17 cellular contexts compared by ENCODE assay signal in the genomic region with DNA sequence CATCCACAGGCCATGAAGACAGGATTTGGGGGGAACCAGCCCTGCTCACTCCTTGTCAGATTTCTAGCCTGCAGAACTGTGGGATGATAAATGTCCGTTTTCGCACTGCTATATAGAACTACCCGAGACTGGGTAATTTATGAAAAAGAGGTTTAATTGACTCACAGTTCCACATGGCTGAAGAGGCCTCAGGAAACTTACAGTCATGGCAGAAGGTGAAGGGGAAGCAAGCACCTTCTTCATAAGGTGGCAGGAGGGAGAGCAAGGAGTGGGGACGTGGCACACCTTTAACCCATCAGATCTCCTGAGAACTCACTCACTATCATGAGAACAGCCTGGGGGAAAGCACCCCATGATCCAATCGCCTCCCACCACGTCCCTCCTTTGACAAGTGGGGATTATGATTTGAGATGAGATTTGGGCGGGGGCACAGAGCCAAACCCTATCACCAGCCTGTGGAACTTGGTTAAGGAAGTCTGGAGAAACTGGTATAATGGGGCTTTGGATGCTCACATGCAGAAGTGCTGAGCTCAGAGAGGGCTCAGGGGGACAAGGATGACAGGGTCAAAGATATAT. TPM values are rescaled to one million over a fixed set of nuclear protein-coding genes. Genes with fewer than 3 reads are reported as not detected.
DNase-seq lines count a peak whose midpoint lies in the region; ATAC-seq and TF ChIP-seq lines count a peak whose summit lies in the region.
"Had no signal": no experiment of that assay in that cellular context is flagged by ENCODE, and none has a peak within 500 bp of the region (broad histone marks: within the 10 kb centered on the region; RNA-seq: fewer than 3 reads in every experiment).

No MANE protein-coding gene starts in this region.

- no peaks in the 10 kb centered on the region for H3K79me2 ChIP-seq in H9 (ENCODE audit: insufficient read depth, low read length)

- H3K14ac ChIP-seq in H9 (ENCODE audit: insufficient read depth, low read length) (no peak overlapping the region), neuronal stem cell (ENCODE audit: low read length) (peak overlapping the region; percentile 10)

- no peak for ATAC-seq in GM18519 (IDR thresholded peaks at IDR 0.05; ENCODE audit: low FRiP score, unreplicated experiment)

- H3K27me3 ChIP-seq in H9 (ENCODE audit: insufficient read depth, low read length) (no peaks in the 10 kb centered on the region), neuronal stem cell (ENCODE audit: control insufficient read depth in 3 of 3, insufficient read depth in 3 of 3, low read depth in 1 of 3, low read length in 3 of 3) (no peaks in the 10 kb centered on the region), thyroid gland (no peaks in the 10 kb centered on the region), WERI-Rb-1 (ENCODE audit: insufficient read depth, low read depth, severe bottlenecking) (peaks cover 65% of the 10 kb centered on the region)
- H3K27me3 ChIP-seq: Peyer's patch had no signal

- no peak overlapping the region for H3K27ac Mint-ChIP-seq in activated CD4-positive, alpha-beta T cell treated with anti-CD3 and anti-CD28 coated beads, Interleukin-2, amount 10 ng/mL, durations not matched to agents 24 days and 14 days
- no peak overlapping the region for H3K27ac Mint-ChIP-seq in H9

- H2BK5ac ChIP-seq in H9 (ENCODE audit: insufficient read length, low read length) (no peak overlapping the region), neuronal stem cell (ENCODE audit: low read length) (no peak overlapping the region)

- H3K18ac ChIP-seq in H9 (ENCODE audit: insufficient read length, low read depth, low read length) (no peak overlapping the region), neuronal stem cell (ENCODE audit: low read length) (no peak overlapping the region)

- no peak overlapping the region for H4K91ac ChIP-seq in H9 (ENCODE audit: insufficient read length, low read depth, low read length)
- no peak overlapping the region for H4K91ac ChIP-seq in neuronal stem cell (ENCODE audit: low read depth, low read length, poor library complexity)

- intact Hi-C loops in activated CD4-positive, alpha-beta T cell treated with anti-CD3 and anti-CD28 coated beads, Interleukin-2, amount 10 ng/mL, durations not matched to agents 24 days and 14 days (cut with micrococcal nuclease): no loop called here
- intact Hi-C loops in thyroid gland (cut with DNase I): no loop called here

- H3K23ac ChIP-seq in H9 (ENCODE audit: insufficient read length, low read depth, low read length): no peak overlapping the region
- H3K23ac ChIP-seq in neuronal stem cell (ENCODE audit: low read depth, low read length, poor library complexity): no peak overlapping the region

- no peak overlapping the region for H3K4me2 ChIP-seq in H9 (ENCODE audit: insufficient read depth, insufficient read length, low read length)
- no peak overlapping the region for H3K4me2 ChIP-seq in neuronal stem cell (ENCODE audit: insufficient read depth, low read length, poor library complexity, severe bottlenecking)

- H3K9me3 Mint-ChIP-seq in activated CD4-positive, alpha-beta T cell treated with anti-CD3 and anti-CD28 coated beads, Interleukin-2, amount 10 ng/mL, durations not matched to agents 24 days and 14 days: peaks cover 18% of the 10 kb centered on the region
- peaks cover 4 to 13% of the 10 kb centered on the region in 2 experiments for H3K9me3 Mint-ChIP-seq in H9

- H2AFZ ChIP-seq in H9 (ENCODE audit: low read length) (no peak overlapping the region), neuronal stem cell (ENCODE audit: low read length) (no peak overlapping the region)

- H3K56ac ChIP-seq in H9 (ENCODE audit: insufficient read length, low read depth, low read length): no peak overlapping the region

- H4K20me1 ChIP-seq in H9 (ENCODE audit: control insufficient read depth, insufficient read depth, insufficient read length): no peaks in the 10 kb centered on the region

- H3K4me3 Mint-ChIP-seq in activated CD4-positive, alpha-beta T cell treated with anti-CD3 and anti-CD28 coated beads, Interleukin-2, amount 10 ng/mL, durations not matched to agents 24 days and 14 days: no peak overlapping the region
- H3K4me3 Mint-ChIP-seq in H9: no peak overlapping the region
- H3K4me3 Mint-ChIP-seq: IgD-negative memory B cell had no signal

- no peak for TF ChIP-seq CTCF in H9 (conservative IDR thresholded peaks at IDR 0.05)
- TF ChIP-seq CTCF in coronary artery (IDR thresholded peaks at IDR 0.05): no peak
- no peak for TF ChIP-seq CTCF in thyroid gland (IDR thresholded peaks at IDR 0.05)
- TF ChIP-seq CTCF in WERI-Rb-1 (IDR thresholded peaks at IDR 0.05; ENCODE audit: low read depth, low read length): no peak

- H2BK15ac ChIP-seq in H9 (ENCODE audit: low read depth, low read length) (no peak overlapping the region), neuronal stem cell (ENCODE audit: low read length) (no peak overlapping the region)

- no peak overlapping the region for H2BK12ac ChIP-seq in H9 (ENCODE audit: insufficient read length, low read depth, low read length)
- H2BK12ac ChIP-seq in neuronal stem cell (ENCODE audit: low read length): no peak overlapping the region

- H3K9ac ChIP-seq in H9 (ENCODE audit: extremely low read depth, insufficient read length, low read length) (no peak overlapping the region), neuronal stem cell (ENCODE audit: low read depth, low read length, poor library complexity) (no peak overlapping the region)

- H3K79me1 ChIP-seq in H9 (ENCODE audit: insufficient read depth, low read depth, low read length, poor library complexity, severe bottlenecking) (no peaks in the 10 kb centered on the region), neuronal stem cell (ENCODE audit: low read depth, low read length) (no peaks in the 10 kb centered on the region)

- H2BK20ac ChIP-seq in H9 (ENCODE audit: low read depth, low read length, poor library complexity, severe bottlenecking): no peak overlapping the region

- H2AK5ac ChIP-seq in H9 (ENCODE audit: insufficient read length, low read length) (no peak overlapping the region), neuronal stem cell (ENCODE audit: low read depth, low read length) (no peak overlapping the region)

- H3K4me1 Mint-ChIP-seq in activated CD4-positive, alpha-beta T cell treated with anti-CD3 and anti-CD28 coated beads, Interleukin-2, amount 10 ng/mL, durations not matched to agents 24 days and 14 days: peaks cover 5% of the 10 kb centered on the region
- H3K4me1 Mint-ChIP-seq in H9: peaks cover 4 to 6% of the 10 kb centered on the region in 2 experiments
- H3K4me1 Mint-ChIP-seq: IgD-negative memory B cell had no signal

- H3K9me3 ChIP-seq in H9 (ENCODE audit: control insufficient read depth, low read depth, low read length) (no peaks in the 10 kb centered on the region), neuronal stem cell (replicated peaks in 1 of 2; ENCODE audit: control insufficient read depth in 2 of 2, insufficient read depth in 1 of 2, low read depth in 1 of 2, low read length in 2 of 2) (peaks cover 0 to 4% of the 10 kb centered on the region in 2 donors), thyroid gland (no peaks in the 10 kb centered on the region), WERI-Rb-1 (ENCODE audit: severe bottlenecking) (peaks cover 6% of the 10 kb centered on the region)

- H3K4ac ChIP-seq in H9 (ENCODE audit: low read depth, low read length) (no peak overlapping the region), neuronal stem cell (ENCODE audit: low read length) (no peak overlapping the region)

- no peaks in the 10 kb centered on the region for H3K4me1 ChIP-seq in H9 (ENCODE audit: insufficient read depth, low read length)
- no peaks in the 10 kb centered on the region for H3K4me1 ChIP-seq in neuronal stem cell (ENCODE audit: control insufficient read depth in 2 of 2, insufficient read depth in 1 of 2, low read depth in 1 of 2, low read length in 2 of 2)
- no peaks in the 10 kb centered on the region for H3K4me1 ChIP-seq in thyroid gland
- H3K4me1 ChIP-seq: Peyer's patch had no signal

- TF ChIP-seq POLR2A in thyroid gland (IDR thresholded peaks at IDR 0.05): no peak

- no peak overlapping the region for H4K5ac ChIP-seq in H9 (ENCODE audit: insufficient read length, low read depth, low read length)

- peaks cover 2% of the 10 kb centered on the region for H3K27me3 Mint-ChIP-seq in activated CD4-positive, alpha-beta T cell treated with anti-CD3 and anti-CD28 coated beads, Interleukin-2, amount 10 ng/mL, durations not matched to agents 24 days and 14 days
- no peaks in the 10 kb centered on the region for H3K27me3 Mint-ChIP-seq in H9 (ENCODE audit: low read depth)

- H3T11ph ChIP-seq in H9 (ENCODE audit: low read length): no peak overlapping the region

- H3K27ac ChIP-seq in H9 (ENCODE audit: insufficient read length, low read depth, low read length) (no peak overlapping the region), coronary artery (no peak overlapping the region), neuronal stem cell (replicated peaks; ENCODE audit: low read length) (no peak overlapping the region), thyroid gland (no peak overlapping the region), WERI-Rb-1 (no peak overlapping the region)
- H3K27ac ChIP-seq: Peyer's patch had no signal

- no peak overlapping the region for H2BK120ac ChIP-seq in H9 (ENCODE audit: low read depth, low read length, poor library complexity, severe bottlenecking)
- no peak overlapping the region for H2BK120ac ChIP-seq in neuronal stem cell (ENCODE audit: low read depth, low read length)

- peaks cover 8% of the 10 kb centered on the region for H3K36me3 Mint-ChIP-seq in activated CD4-positive, alpha-beta T cell treated with anti-CD3 and anti-CD28 coated beads, Interleukin-2, amount 10 ng/mL, durations not matched to agents 24 days and 14 days (ENCODE audit: low read depth)
- peaks cover 3 to 4% (median 4%) of the 10 kb centered on the region in 3 experiments for H3K36me3 Mint-ChIP-seq in H9 (ENCODE audit: insufficient read depth in 1 of 3, low read depth in 3 of 3)

- no CpG with 5 or more reads among the region's 7 CpGs for WGBS in H9 (ENCODE audit: extremely low coverage, insufficient read length, low lambda C conversion rate)
- WGBS in neuronal stem cell (ENCODE audit: extremely low coverage in 2 of 2, insufficient read length in 2 of 2, insufficient replicate concordance in 1 of 2), 2 donors: no CpG with 5 or more reads among the region's 7 CpGs
- 88 to 93% methylated on average over 7 of the region's 7 CpGs for WGBS in thyroid gland, 2 donors

- H4K8ac ChIP-seq in H9 (replicated peaks; ENCODE audit: insufficient read length, low read depth, low read length) (no peak overlapping the region), neuronal stem cell (ENCODE audit: low read depth, low read length) (no peak overlapping the region)

- no peaks in the 10 kb centered on the region for H3K23me2 ChIP-seq in H9 (ENCODE audit: insufficient read length, low read depth, low read length, poor library complexity, severe bottlenecking)

- H3K4me3 ChIP-seq in coronary artery (no peak overlapping the region), neuronal stem cell (ENCODE audit: low read length in 2 of 2) (no peak overlapping the region), thyroid gland (replicated peaks in 1 of 3) (no peak overlapping the region), WERI-Rb-1 (ENCODE audit: low read depth, low read length) (no peak overlapping the region)
- H3K4me3 ChIP-seq: Peyer's patch had no signal

- H3K36me3 ChIP-seq in neuronal stem cell (replicated peaks in 1 of 2; ENCODE audit: control insufficient read depth in 2 of 2, insufficient read depth in 2 of 2, low read length in 2 of 2) (no peaks in the 10 kb centered on the region), thyroid gland (no peaks in the 10 kb centered on the region), WERI-Rb-1 (no peaks in the 10 kb centered on the region)
- H3K36me3 ChIP-seq: Peyer's patch had no signal

- peak; percentile 29 for DNase-seq in activated CD4-positive, alpha-beta T cell treated with anti-CD3 and anti-CD28 coated beads, Interleukin-2, amount 10 ng/mL, durations not matched to agents 24 days and 14 days
- no peak for DNase-seq in activated CD4-positive, alpha-beta T cell treated with anti-CD3 and anti-CD28 coated beads for 4 hours
- peak; percentile 2 for DNase-seq in H9
- DNase-seq in coronary artery (ENCODE audit: low spot score): peak; percentile 33
- no peak for DNase-seq in neuronal stem cell (ENCODE audit: low spot score)
- DNase-seq in thyroid gland: no peak
- DNase-seq in WERI-Rb-1: no peak
- DNase-seq: C1 segment of cervical spinal cord, H7, MV-4-11, NCI-H1417 treated with DMSO at 0.1 percent for 48 hours, NCI-H2029, NCI-H2171 treated with DMSO at 0.1 percent for 48 hours, NCI-H82 had no signal

RNA-seq across cellular contexts. Expression of a gene that starts 50.7 kb away (rescaled TPM):
- total RNA-seq in activated CD4-positive, alpha-beta T cell treated with anti-CD3 and anti-CD28 coated beads, Interleukin-2, amount 10 ng/mL, durations not matched to agents 24 days and 14 days: 0.21 and 0.83 TPM in 2 replicates
- total RNA-seq in H9 (2021): 0.15 and 0.22 TPM in 2 replicates
- 0.08 TPM for polyA plus RNA-seq in neuronal stem cell (2013, experiment 1 of 2)
- polyA plus RNA-seq in neuronal stem cell (2013, experiment 2 of 2): 0.26 TPM
- 1 to 10 TPM in 1 of 4 donors, under 1 TPM in 2, not detected in 1; 0.42 to 2.6 (median 0.68) TPM for total RNA-seq in thyroid gland

Comparison
In these comparisons a context has a peak if more than half of its experiments do, and no peak if none do; other contexts are left out.
1. DNase-seq: peak in activated CD4-positive, alpha-beta T cell treated with anti-CD3 and anti-CD28 coated beads, Interleukin-2, amount 10 ng/mL, durations not matched to agents 24 days and 14 days (single experiment), H9 (single experiment) and coronary artery (single experiment); none in activated CD4-positive, alpha-beta T cell treated with anti-CD3 and anti-CD28 coated beads for 4 hours (0 of 2), neuronal stem cell (single experiment), thyroid gland (0 of 2) and WERI-Rb-1 (single experiment).